Comparison of ENCODE assay signal across 15 cellular contexts in the genomic region with DNA sequence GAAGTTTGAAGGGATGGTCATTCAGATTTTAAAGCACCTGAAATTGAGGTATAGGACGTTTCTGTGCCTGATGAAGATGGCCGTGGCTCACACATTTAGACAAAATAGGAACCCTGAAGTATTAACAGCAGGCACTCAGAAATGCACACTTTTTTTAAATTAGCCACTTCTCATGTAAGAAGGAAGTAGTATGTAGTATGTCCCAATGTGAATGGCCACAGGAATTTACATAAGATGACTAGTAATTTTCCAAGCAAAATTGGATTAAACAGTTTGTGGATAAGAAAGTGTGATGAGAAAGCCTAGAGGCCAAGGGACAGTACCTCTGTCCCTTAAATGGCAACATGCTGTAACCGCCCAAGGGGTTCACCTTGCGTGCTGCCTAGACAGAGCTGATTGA. TPM values are rescaled to one million over a fixed set of nuclear protein-coding genes. Genes with fewer than 3 reads are reported as not detected.
DNase-seq lines count a peak whose midpoint lies in the region; ATAC-seq and TF ChIP-seq lines count a peak whose summit lies in the region.
"Had no signal": no experiment of that assay in that cellular context is flagged by ENCODE, and none has a peak within 500 bp of the region (broad histone marks: within the 10 kb centered on the region; RNA-seq: fewer than 3 reads in every experiment).

No MANE protein-coding gene starts in this region.

- peaks cover 15% of the 10 kb centered on the region for H3K36me3 Mint-ChIP-seq in activated CD4-positive, alpha-beta T cell treated with anti-CD3 and anti-CD28 coated beads for 36 hours (ENCODE audit: low read depth)
- H3K36me3 Mint-ChIP-seq in IgD-negative memory B cell (peaks cover 3% of the 10 kb centered on the region), natural killer cell (peaks cover 22% of the 10 kb centered on the region)

- POLR2A ChIA-PET in activated CD4-positive, alpha-beta T cell treated with anti-CD3 and anti-CD28 coated beads for 36 hours (lab: Charles Lee): no interaction called here

- no peak for ATAC-seq in activated CD4-positive, alpha-beta T cell treated with anti-CD3 and anti-CD28 coated beads for 36 hours
- ATAC-seq in natural killer cell (no peak), HG02588 (IDR thresholded peaks at IDR 0.05; ENCODE audit: unreplicated experiment) (no peak), Right ventricle myocardium inferior (no peak)

- DNase-seq in activated CD4-positive, alpha-beta T cell treated with anti-CD3 and anti-CD28 coated beads for 36 hours: no peak
- DNase-seq in activated CD4-positive, alpha-beta T cell treated with anti-CD3 and anti-CD28 coated beads, Interleukin-2, amount 50 U/mL, for 4 hours: no peak
- DNase-seq in RKO (ENCODE audit: low spot score) (peak; percentile 19), natural killer cell (no peak), NCI-H2171 (lab: John Stamatoyannopoulos, UW) (no peak), Right ventricle myocardium inferior (ENCODE audit: missing footprints) (no peak)
- DNase-seq: DMS79; NCI-H1694 treated with DMSO at 0.1 percent for 48 hours; NCI-H345; stimulated activated CD4-positive, alpha-beta T cell treated with anti-CD3 and anti-CD28 coated beads, Interleukin-4, amount 100 ng/mL, for 4 hours; stimulated activated CD8-positive, alpha-beta memory T cell treated with anti-CD3 and anti-CD28 coated beads, Interleukin-4, amount 100 ng/mL, for 48 hours; T-helper 9 cell had no signal

- peaks cover 23% of the 10 kb centered on the region for H3K4me1 Mint-ChIP-seq in activated CD4-positive, alpha-beta T cell treated with anti-CD3 and anti-CD28 coated beads for 36 hours
- H3K4me1 Mint-ChIP-seq in IgD-negative memory B cell: peaks cover 15 to 20% (median 19%) of the 10 kb centered on the region in 3 donors
- H3K4me1 Mint-ChIP-seq in natural killer cell: peaks cover 18 to 20% of the 10 kb centered on the region in 2 donors

- H3K4me3 Mint-ChIP-seq in activated CD4-positive, alpha-beta T cell treated with anti-CD3 and anti-CD28 coated beads for 36 hours: peak overlapping the region; percentile 84
- H3K4me3 Mint-ChIP-seq in IgD-negative memory B cell (peak overlapping the region in 3 of 4 donors; percentile 3 to 94 (median 82)), natural killer cell (no peak overlapping the region)

- peaks cover 19% of the 10 kb centered on the region for H3K9me3 Mint-ChIP-seq in activated CD4-positive, alpha-beta T cell treated with anti-CD3 and anti-CD28 coated beads for 36 hours (ENCODE audit: low read depth)
- H3K9me3 Mint-ChIP-seq in IgD-negative memory B cell (peaks cover 2 to 32% (median 18%) of the 10 kb centered on the region in 3 donors), natural killer cell (peaks cover 18 to 21% of the 10 kb centered on the region in 2 donors)

- no peaks in the 10 kb centered on the region for H3K27me3 Mint-ChIP-seq in activated CD4-positive, alpha-beta T cell treated with anti-CD3 and anti-CD28 coated beads for 36 hours
- no peaks in the 10 kb centered on the region for H3K27me3 Mint-ChIP-seq in IgD-negative memory B cell
- no peaks in the 10 kb centered on the region for H3K27me3 Mint-ChIP-seq in natural killer cell (ENCODE audit: low read depth in 2 of 2)
- H3K27me3 Mint-ChIP-seq: progenitor cell of endocrine pancreas had no signal

- intact Hi-C loops in activated CD4-positive, alpha-beta T cell treated with anti-CD3 and anti-CD28 coated beads for 36 hours (cut with DNase I, micrococcal nuclease): loop anchor here in 1 of 2 experiments (5.0 kb wide), 1 partner anchor 342 kb away; no protein-coding TSS in a partner anchor
- intact Hi-C loops in natural killer cell (cut with micrococcal nuclease) (loop anchor here (5.0 kb wide), 1 partner anchor 357 kb away; a partner anchor contains a TSS), Right ventricle myocardium inferior (cut with DNase I) (loop anchor here (5.0 kb wide), 2 partner anchors 342 to 357 kb away; a partner anchor contains a TSS)

- TF ChIP-seq CTCF in natural killer cell (IDR thresholded peaks at IDR 0.05): no peak

- CTCF ChIA-PET in activated CD4-positive, alpha-beta T cell treated with anti-CD3 and anti-CD28 coated beads for 36 hours (lab: Charles Lee): interaction anchor here (0.6 kb wide), 2 partner anchors 23 to 118 kb away, joined by 3 read pairs; no protein-coding TSS in a partner anchor

- H3K27ac Mint-ChIP-seq in activated CD4-positive, alpha-beta T cell treated with anti-CD3 and anti-CD28 coated beads for 36 hours: no peak overlapping the region
- H3K27ac Mint-ChIP-seq in IgD-negative memory B cell (peak overlapping the region in 1 of 3 donors; percentile 75), natural killer cell (peak overlapping the region; percentile 41 to 92)
- H3K27ac Mint-ChIP-seq: progenitor cell of endocrine pancreas had no signal

RNA-seq across cellular contexts. Expression of gene MIS18BP1, which starts 1.8 kb away (rescaled TPM):
- 10 to 100 TPM; 67.0 to 88.4 TPM for total RNA-seq in activated CD4-positive, alpha-beta T cell treated with anti-CD3 and anti-CD28 coated beads for 36 hours
- 95.3 TPM for polyA plus RNA-seq in IgD-negative memory B cell
- 10 to 100 TPM; 60.3 to 70.2 (median 66.3) TPM for total RNA-seq in natural killer cell
- total RNA-seq in Right ventricle myocardium inferior: 7.6 TPM
